ENCODE assay signal across 8 cellular contexts in the genomic region with DNA sequence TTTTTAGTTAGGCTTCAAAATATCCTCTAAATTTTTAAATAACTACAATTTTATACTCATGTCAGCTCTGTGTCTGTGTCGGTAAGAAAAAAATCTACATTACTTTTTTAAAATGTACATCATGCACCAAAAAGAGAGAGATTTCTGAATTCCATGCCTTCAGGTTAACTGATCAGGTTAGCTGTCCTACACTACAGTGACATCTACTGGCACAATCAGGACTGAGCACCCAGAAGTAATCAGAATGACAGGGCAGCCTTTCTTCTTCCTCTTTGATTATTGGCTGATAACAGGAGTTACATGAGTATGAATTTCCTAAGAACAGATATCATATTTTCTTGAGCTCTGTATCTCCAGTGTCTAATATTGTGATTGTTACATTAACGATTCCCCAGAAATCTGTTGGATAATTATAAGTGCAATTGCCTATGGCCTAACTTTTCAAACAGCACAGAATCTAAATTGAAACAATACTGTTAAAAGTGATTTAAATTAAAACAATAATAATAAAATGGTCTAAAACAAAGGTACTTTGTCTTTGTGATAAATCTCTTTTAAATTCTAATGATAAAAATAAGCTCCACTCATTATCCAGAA. TPM values are rescaled to one million over a fixed set of nuclear protein-coding genes. Genes with fewer than 3 reads are reported as not detected.
A peak's percentile ranks its signal among the peaks of the same experiment; 100 is the strongest.
DNase-seq lines count a peak whose midpoint lies in the region; ATAC-seq and TF ChIP-seq lines count a peak whose summit lies in the region.

No MANE protein-coding gene starts in this region.

- peak; percentile 52 to 85 (median 72) for TF ChIP-seq CTCF in sigmoid colon (IDR thresholded peaks at IDR 0.05)

- no peak overlapping the region for H3K4me3 Mint-ChIP-seq in activated naive CD8-positive, alpha-beta T cell treated with anti-CD3 and anti-CD28 coated beads, Interleukin-2, amount 10 ng/mL, durations not matched to agents 7 days and 5 days

- no peaks in the 10 kb centered on the region for H3K9me3 Mint-ChIP-seq in activated naive CD8-positive, alpha-beta T cell treated with anti-CD3 and anti-CD28 coated beads, Interleukin-2, amount 10 ng/mL, durations not matched to agents 7 days and 5 days

- H3K27me3 Mint-ChIP-seq in activated naive CD8-positive, alpha-beta T cell treated with anti-CD3 and anti-CD28 coated beads, Interleukin-2, amount 10 ng/mL, durations not matched to agents 7 days and 5 days, result peaks cover 4% of the 10 kb centered on the region

- intact Hi-C loops in left cardiac atrium (cut with DNase I), result loop anchor here in 1 of 2 donors (5.0 to 10.0 kb wide), 5 partner anchors 91 to 498 kb away; a partner anchor contains a TSS
- intact Hi-C loops in sigmoid colon (cut with DNase I), result loop anchor here (1.0 to 10.0 kb wide), 5 partner anchors 201 to 495 kb away; a partner anchor contains a TSS

- H3K4me1 ChIP-seq in SJCRH30 (no peaks in the 10 kb centered on the region), sigmoid colon (peaks cover 0 to 4% (median 0%) of the 10 kb centered on the region in 4 donors)

- TF ChIP-seq POLR2A in sigmoid colon (IDR thresholded peaks at IDR 0.05), result no peak

- 1 to 3% methylated on average over 2 of the region's 2 CpGs for WGBS in sigmoid colon, 2 donors

- H3K36me3 ChIP-seq in SJCRH30, result no peaks in the 10 kb centered on the region
- H3K36me3 ChIP-seq in sigmoid colon, result no peaks in the 10 kb centered on the region

- DNase-seq in D341Med (ENCODE audit: low spot score) (peak; percentile 67), LoVo (ENCODE audit: low spot score) (peak; percentile 73), SJCRH30 (peak; percentile 45 to 79), left cardiac atrium (no peak), sigmoid colon (no peak)
- no peak for DNase-seq in activated naive CD8-positive, alpha-beta T cell treated with anti-CD3 and anti-CD28 coated beads, Interleukin-2, amount 10 ng/mL, durations not matched to agents 7 days and 5 days

- no peaks in the 10 kb centered on the region for H3K36me3 Mint-ChIP-seq in activated naive CD8-positive, alpha-beta T cell treated with anti-CD3 and anti-CD28 coated beads, Interleukin-2, amount 10 ng/mL, durations not matched to agents 7 days and 5 days

- H3K27me3 ChIP-seq in SJCRH30 (peaks cover 5% of the 10 kb centered on the region; the same call in 1 of the 2 replicates), sigmoid colon (no peaks in the 10 kb centered on the region)

- H3K9me3 ChIP-seq in SJCRH30 (replicated peaks) (no peaks in the 10 kb centered on the region), sigmoid colon (no peaks in the 10 kb centered on the region)

- H3K27ac ChIP-seq in SJCRH30 (no peak overlapping the region), sigmoid colon (no peak overlapping the region)

- no peak for TF ChIP-seq EP300 in sigmoid colon (IDR thresholded peaks at IDR 0.05)

- no peak overlapping the region for H3K27ac Mint-ChIP-seq in activated naive CD8-positive, alpha-beta T cell treated with anti-CD3 and anti-CD28 coated beads, Interleukin-2, amount 10 ng/mL, durations not matched to agents 7 days and 5 days

- POLR2A ChIA-PET in activated naive CD8-positive, alpha-beta T cell treated with anti-CD3 and anti-CD28 coated beads, Interleukin-2, amount 10 ng/mL, durations not matched to agents 7 days and 5 days (lab: Charles Lee), result interaction anchor here (0.9 to 1.0 kb wide), 2 partner anchors 43 to 231 kb away, joined by 3 read pairs; no protein-coding TSS in a partner anchor

- peaks cover 9% of the 10 kb centered on the region for H3K4me1 Mint-ChIP-seq in activated naive CD8-positive, alpha-beta T cell treated with anti-CD3 and anti-CD28 coated beads, Interleukin-2, amount 10 ng/mL, durations not matched to agents 7 days and 5 days

- H3K4me3 ChIP-seq in SJCRH30 (no peak overlapping the region), sigmoid colon (no peak overlapping the region)

- peak; percentile 78 for ATAC-seq in GM21423 (IDR thresholded peaks at IDR 0.05; ENCODE audit: unreplicated experiment)
- peak; percentile 92 for ATAC-seq in activated naive CD8-positive, alpha-beta T cell treated with anti-CD3 and anti-CD28 coated beads, Interleukin-2, amount 10 ng/mL, durations not matched to agents 7 days and 5 days (ENCODE audit: low read depth)
- peak; percentile 67 to 75 for ATAC-seq in left cardiac atrium
- no peak for ATAC-seq in GM18519 (IDR thresholded peaks at IDR 0.05; ENCODE audit: low FRiP score, unreplicated experiment)

RNA-seq across cellular contexts. Expression of a gene that starts 41.8 kb away (rescaled TPM):
- 72.9 and 82.6 TPM in 2 replicates for total RNA-seq in SJCRH30 (2014; rRNA removed; shearing (Covaris generic))
- total RNA-seq in activated naive CD8-positive, alpha-beta T cell treated with anti-CD3 and anti-CD28 coated beads, Interleukin-2, amount 10 ng/mL, durations not matched to agents 7 days and 5 days, result 10 to 100 TPM; 49.5 to 49.7 TPM
- total RNA-seq in left cardiac atrium, result 10 to 100 TPM; 36.6 to 37.1 TPM
- 10 to 100 TPM; 28.8 to 49.9 (median 35.0) TPM for total RNA-seq in sigmoid colon
- polyA plus RNA-seq in sigmoid colon, result 1 to 10 TPM; 1.4 to 8.1 (median 4.2) TPM

RNA-seq across cellular contexts. Expression of a gene that starts 49.9 kb away (rescaled TPM):
- total RNA-seq in SJCRH30 (2014; rRNA removed; shearing (Covaris generic)), result 34.8 and 38.6 TPM in 2 replicates
- total RNA-seq in activated naive CD8-positive, alpha-beta T cell treated with anti-CD3 and anti-CD28 coated beads, Interleukin-2, amount 10 ng/mL, durations not matched to agents 7 days and 5 days, result 10 to 100 TPM; 18.8 to 20.1 TPM
- total RNA-seq in left cardiac atrium (10 to 100 TPM; 68.3 to 81.6 TPM), sigmoid colon (10 to 100 TPM; 26.9 to 42.5 (median 28.4) TPM)
- polyA plus RNA-seq in sigmoid colon, result 10 to 100 TPM; 12.5 to 14.1 (median 13.2) TPM

Comparison
In these comparisons a context has a peak if more than half of its experiments do, and no peak if none do; other contexts are left out.
1. DNase-seq: peak in D341Med (single experiment), LoVo (single experiment) and SJCRH30 (2 of 2); none in activated naive CD8-positive, alpha-beta T cell treated with anti-CD3 and anti-CD28 coated beads, Interleukin-2, amount 10 ng/mL, durations not matched to agents 7 days and 5 days (single experiment), left cardiac atrium (single experiment) and sigmoid colon (single experiment).